ENCODE assay signal across 8 cellular contexts in the genomic region with DNA sequence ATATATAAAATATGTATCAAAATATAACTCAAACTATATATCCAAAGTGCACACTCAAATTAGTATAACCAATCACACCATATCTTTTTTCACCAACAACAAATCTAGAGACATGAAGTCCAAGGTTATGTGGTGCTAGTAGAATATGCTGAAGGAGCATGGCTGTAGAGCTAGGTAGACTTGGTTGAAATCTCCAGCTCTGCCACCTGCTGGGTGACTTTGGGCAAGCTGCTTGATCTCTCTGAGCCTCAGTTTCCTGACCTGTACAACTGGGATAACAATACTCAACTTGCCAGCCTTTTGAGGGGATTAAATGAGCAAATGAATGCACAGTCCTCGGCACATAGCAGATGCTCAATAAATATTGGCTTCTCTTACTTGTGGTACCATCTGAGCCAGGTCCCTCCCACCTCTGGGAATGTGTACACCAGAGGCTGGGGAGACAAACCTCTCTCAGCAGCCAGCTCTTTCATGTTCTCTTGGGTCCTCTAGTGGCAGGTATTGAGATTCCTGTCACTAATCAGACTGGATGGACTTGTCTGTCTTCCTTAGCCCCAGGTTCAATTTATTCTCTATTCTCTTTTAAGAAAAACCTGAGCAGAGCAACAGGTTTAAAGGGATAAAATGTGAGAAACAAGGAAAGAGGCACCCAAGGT.
DNase-seq lines count a peak whose midpoint lies in the region; ATAC-seq and TF ChIP-seq lines count a peak whose summit lies in the region.

No MANE protein-coding gene starts in this region.

- no peaks in the 10 kb centered on the region for H3K9me3 Mint-ChIP-seq in endodermal cell
- H3K9me3 Mint-ChIP-seq in nephron progenitor cell, result no peaks in the 10 kb centered on the region
- no peaks in the 10 kb centered on the region for H3K9me3 Mint-ChIP-seq in activated T-helper 2 cell treated with anti-CD3 and anti-CD28 coated beads, Interferon-gamma antibody, Interleukin-2, Interleukin-4, amounts not matched to agents 10 μg/mL and 5 μg/mL and 100 μg/mL, durations not matched to agents 14 hours and 24 hours and 36 hours

- no peak overlapping the region for H3K4me3 ChIP-seq in endodermal cell (ENCODE audit: low read length)
- no peak overlapping the region for H3K4me3 ChIP-seq in sigmoid colon

- H3K9ac ChIP-seq in endodermal cell (ENCODE audit: extremely low read depth, low read length, poor library complexity, severe bottlenecking), result no peak overlapping the region

- intact Hi-C loops in sigmoid colon (cut with DNase I), result no loop called here
- intact Hi-C loops in activated T-helper 2 cell treated with anti-CD3 and anti-CD28 coated beads, Interferon-gamma antibody, Interleukin-2, Interleukin-4, amounts not matched to agents 10 μg/mL and 5 μg/mL and 100 μg/mL, durations not matched to agents 14 hours and 24 hours and 36 hours (cut with micrococcal nuclease), result no loop called here

- no peak for ATAC-seq in HG02588 (IDR thresholded peaks at IDR 0.05; ENCODE audit: unreplicated experiment)

- H3K27me3 Mint-ChIP-seq in endodermal cell (ENCODE audit: insufficient read depth), result peaks cover 5% of the 10 kb centered on the region
- H3K27me3 Mint-ChIP-seq in nephron progenitor cell (ENCODE audit: low read depth, poor library complexity), result peaks cover 22% of the 10 kb centered on the region
- no peaks in the 10 kb centered on the region for H3K27me3 Mint-ChIP-seq in activated T-helper 2 cell treated with anti-CD3 and anti-CD28 coated beads, Interferon-gamma antibody, Interleukin-2, Interleukin-4, amounts not matched to agents 10 μg/mL and 5 μg/mL and 100 μg/mL, durations not matched to agents 14 hours and 24 hours and 36 hours (ENCODE audit: low read depth)

- DNase-seq in GM03348 (ENCODE audit: low spot score), result peak; percentile 62
- peak; percentile 15 for DNase-seq in NCI-H69 (lab: John Stamatoyannopoulos, UW)
- peak; percentile 82 for DNase-seq in endodermal cell
- peak; percentile 12 for DNase-seq in nephron progenitor cell
- DNase-seq in activated CD4-positive, alpha-beta T cell treated with anti-CD3 and anti-CD28 coated beads, Interleukin-2, amount 50 U/mL, for 48 hours, result no peak
- DNase-seq in sigmoid colon, result no peak
- DNase-seq in activated T-helper 2 cell treated with anti-CD3 and anti-CD28 coated beads, Interferon-gamma antibody, Interleukin-2, Interleukin-4, amounts not matched to agents 10 μg/mL and 5 μg/mL and 100 μg/mL, durations not matched to agents 14 hours and 24 hours and 36 hours (ENCODE audit: low spot score), result no peak

- no peaks in the 10 kb centered on the region for H3K36me3 ChIP-seq in endodermal cell (ENCODE audit: control insufficient read depth, insufficient read depth, low read length)
- H3K36me3 ChIP-seq in sigmoid colon, result no peaks in the 10 kb centered on the region

- H3K36me3 Mint-ChIP-seq in endodermal cell (ENCODE audit: low read depth) (no peaks in the 10 kb centered on the region), nephron progenitor cell (ENCODE audit: low read depth) (no peaks in the 10 kb centered on the region)
- H3K36me3 Mint-ChIP-seq in activated T-helper 2 cell treated with anti-CD3 and anti-CD28 coated beads, Interferon-gamma antibody, Interleukin-2, Interleukin-4, amounts not matched to agents 10 μg/mL and 5 μg/mL and 100 μg/mL, durations not matched to agents 14 hours and 24 hours and 36 hours (ENCODE audit: low read depth), result no peaks in the 10 kb centered on the region

- H3K4me1 Mint-ChIP-seq in endodermal cell, result peaks cover 18% of the 10 kb centered on the region
- no peaks in the 10 kb centered on the region for H3K4me1 Mint-ChIP-seq in nephron progenitor cell
- no peaks in the 10 kb centered on the region for H3K4me1 Mint-ChIP-seq in activated T-helper 2 cell treated with anti-CD3 and anti-CD28 coated beads, Interferon-gamma antibody, Interleukin-2, Interleukin-4, amounts not matched to agents 10 μg/mL and 5 μg/mL and 100 μg/mL, durations not matched to agents 14 hours and 24 hours and 36 hours (ENCODE audit: low read depth)

- H3K4me1 ChIP-seq in endodermal cell (ENCODE audit: control insufficient read depth, insufficient read depth, low read length) (no peaks in the 10 kb centered on the region), sigmoid colon (peaks cover 0 to 17% (median 10%) of the 10 kb centered on the region in 4 donors)

- no peak overlapping the region for H3K27ac Mint-ChIP-seq in endodermal cell
- no peak overlapping the region for H3K27ac Mint-ChIP-seq in nephron progenitor cell
- H3K27ac Mint-ChIP-seq in activated T-helper 2 cell treated with anti-CD3 and anti-CD28 coated beads, Interferon-gamma antibody, Interleukin-2, Interleukin-4, amounts not matched to agents 10 μg/mL and 5 μg/mL and 100 μg/mL, durations not matched to agents 14 hours and 24 hours and 36 hours, result no peak overlapping the region

- H3K27ac ChIP-seq in endodermal cell (ENCODE audit: low read depth, low read length) (no peak overlapping the region), sigmoid colon (no peak overlapping the region)

- WGBS in endodermal cell (ENCODE audit: insufficient coverage in 1 of 2, insufficient read length in 1 of 2), 2 experiments, result 67 to 71% methylated on average over 1 of the region's 1 CpG
- WGBS in sigmoid colon, 2 donors, result 29 to 81% methylated on average over 1 of the region's 1 CpG

- TF ChIP-seq EP300 in sigmoid colon (IDR thresholded peaks at IDR 0.05), result no peak

- H3K4me3 Mint-ChIP-seq in endodermal cell, result no peak overlapping the region
- H3K4me3 Mint-ChIP-seq in nephron progenitor cell, result no peak overlapping the region
- no peak overlapping the region for H3K4me3 Mint-ChIP-seq in activated T-helper 2 cell treated with anti-CD3 and anti-CD28 coated beads, Interferon-gamma antibody, Interleukin-2, Interleukin-4, amounts not matched to agents 10 μg/mL and 5 μg/mL and 100 μg/mL, durations not matched to agents 14 hours and 24 hours and 36 hours (ENCODE audit: low read depth)

- H3K9me3 ChIP-seq in endodermal cell (ENCODE audit: control insufficient read depth, low read length) (no peaks in the 10 kb centered on the region), sigmoid colon (no peaks in the 10 kb centered on the region)

- TF ChIP-seq CTCF in endodermal cell (conservative IDR thresholded peaks at IDR 0.05) (peak; percentile 85), nephron progenitor cell (IDR thresholded peaks at IDR 0.05) (peak; percentile 44), sigmoid colon (IDR thresholded peaks at IDR 0.05) (peak in 2 of 4 experiments; percentile 21 to 38)

- TF ChIP-seq POLR2A in sigmoid colon (IDR thresholded peaks at IDR 0.05), result no peak

- H3K27me3 ChIP-seq in endodermal cell (ENCODE audit: control insufficient read depth, insufficient read depth, low read length, poor library complexity, severe bottlenecking), result no peaks in the 10 kb centered on the region
- no peaks in the 10 kb centered on the region for H3K27me3 ChIP-seq in sigmoid colon

Comparison
In these comparisons a context has a peak if more than half of its experiments do, and no peak if none do; other contexts are left out.
1. DNase-seq: peak in GM03348 (single experiment), NCI-H69 (single experiment), endodermal cell (single experiment) and nephron progenitor cell (single experiment); none in activated CD4-positive, alpha-beta T cell treated with anti-CD3 and anti-CD28 coated beads, Interleukin-2, amount 50 U/mL, for 48 hours (0 of 2), sigmoid colon (single experiment) and activated T-helper 2 cell treated with anti-CD3 and anti-CD28 coated beads, Interferon-gamma antibody, Interleukin-2, Interleukin-4, amounts not matched to agents 10 μg/mL and 5 μg/mL and 100 μg/mL, durations not matched to agents 14 hours and 24 hours and 36 hours (single experiment).